In the genomic region with DNA sequence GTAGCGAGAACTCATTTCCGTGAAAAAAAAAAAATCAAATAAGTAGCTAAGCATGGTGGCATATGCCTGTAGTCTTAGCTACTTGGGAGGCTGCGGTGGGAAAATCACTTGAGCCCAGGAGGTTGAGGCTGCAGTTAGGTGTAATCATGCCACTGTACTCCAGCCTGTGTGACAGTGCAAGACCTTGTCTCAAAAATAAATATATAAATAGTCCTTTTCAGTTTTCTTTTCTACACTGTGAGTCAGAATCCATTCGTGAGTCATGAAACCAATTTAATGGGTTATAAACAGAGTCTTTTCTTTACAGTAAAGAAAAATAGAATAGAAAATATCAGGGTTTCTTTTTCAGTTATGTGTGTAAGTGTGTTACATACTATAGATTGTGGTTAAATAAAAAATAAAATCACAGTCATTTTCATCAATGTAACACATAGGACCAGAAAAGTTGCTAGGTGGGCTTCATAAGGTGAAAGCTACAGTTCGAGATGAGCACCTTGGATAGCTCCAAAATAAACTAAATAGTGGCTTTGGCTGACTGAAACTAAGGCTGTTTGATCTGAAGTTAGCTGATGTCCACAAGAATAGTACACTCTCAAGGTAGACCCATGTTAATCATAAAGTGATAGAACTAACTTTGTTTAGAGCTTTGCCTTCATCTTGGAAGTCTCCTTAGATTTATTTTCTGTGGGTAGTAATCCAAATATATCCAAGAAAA, we compare ENCODE assay signal across 20 cellular contexts.
DNase-seq lines count a peak whose midpoint lies in the region; ATAC-seq and TF ChIP-seq lines count a peak whose summit lies in the region.
"Had no signal": no experiment of that assay in that cellular context is flagged by ENCODE, and none has a peak within 500 bp of the region (broad histone marks: within the 10 kb centered on the region; RNA-seq: fewer than 3 reads in every experiment).

No MANE protein-coding gene starts in this region.

- H3K4me2 ChIP-seq in skeletal muscle satellite cell (ENCODE audit: low read length) = peak overlapping the region; percentile 60
- H3K4me2 ChIP-seq: KMS-11 had no signal

- no peaks in the 10 kb centered on the region for H3K27me3 ChIP-seq in skeletal muscle satellite cell (ENCODE audit: control insufficient read depth, insufficient read depth, low read length)
- H3K27me3 ChIP-seq: MG63, Peyer's patch had no signal

- no peak for TF ChIP-seq CTCF in progenitor cell of endocrine pancreas (IDR thresholded peaks at IDR 0.05; ENCODE audit: unreplicated experiment)

- no peaks in the 10 kb centered on the region for H3K4me1 ChIP-seq in skeletal muscle satellite cell (ENCODE audit: control insufficient read depth, insufficient read depth, low read length)
- H3K4me1 ChIP-seq: Peyer's patch had no signal

- no peak overlapping the region for H3K4me3 Mint-ChIP-seq in activated naive CD8-positive, alpha-beta T cell
- H3K4me3 Mint-ChIP-seq in activated naive CD8-positive, alpha-beta T cell treated with anti-CD3 and anti-CD28 coated beads for 36 hours = no peak overlapping the region
- H3K4me3 Mint-ChIP-seq in activated T-helper 17 cell treated with anti-CD3 and anti-CD28 coated beads, Interleukin-2, amount 50 U/mL, for 72 hours = no peak overlapping the region
- H3K4me3 Mint-ChIP-seq in progenitor cell of endocrine pancreas (ENCODE audit: low read depth) = no peak overlapping the region
- H3K4me3 Mint-ChIP-seq: HFFc6 had no signal

- H3K9ac ChIP-seq in skeletal muscle satellite cell (ENCODE audit: low read depth, low read length) = no peak overlapping the region
- H3K9ac ChIP-seq: KMS-11 had no signal

- H3K36me3 ChIP-seq in skeletal muscle satellite cell (ENCODE audit: insufficient read depth, low read length) = no peaks in the 10 kb centered on the region
- H3K36me3 ChIP-seq: MG63, Peyer's patch had no signal

- H3K4me1 Mint-ChIP-seq in activated naive CD8-positive, alpha-beta T cell (ENCODE audit: low read depth) = peaks cover 22% of the 10 kb centered on the region
- H3K4me1 Mint-ChIP-seq in activated naive CD8-positive, alpha-beta T cell treated with anti-CD3 and anti-CD28 coated beads for 36 hours = peaks cover 5% of the 10 kb centered on the region
- no peaks in the 10 kb centered on the region for H3K4me1 Mint-ChIP-seq in activated T-helper 17 cell treated with anti-CD3 and anti-CD28 coated beads, Interleukin-2, amount 50 U/mL, for 72 hours
- H3K4me1 Mint-ChIP-seq in progenitor cell of endocrine pancreas (ENCODE audit: low read depth) = no peaks in the 10 kb centered on the region

- H3K27me3 Mint-ChIP-seq in activated naive CD8-positive, alpha-beta T cell = no peaks in the 10 kb centered on the region
- peaks cover 5% of the 10 kb centered on the region for H3K27me3 Mint-ChIP-seq in activated naive CD8-positive, alpha-beta T cell treated with anti-CD3 and anti-CD28 coated beads for 36 hours
- H3K27me3 Mint-ChIP-seq in activated T-helper 17 cell treated with anti-CD3 and anti-CD28 coated beads, Interleukin-2, amount 50 U/mL, for 72 hours = peaks cover 3% of the 10 kb centered on the region
- H3K27me3 Mint-ChIP-seq in progenitor cell of endocrine pancreas = peaks cover 12% of the 10 kb centered on the region

- no peaks in the 10 kb centered on the region for H3K9me3 ChIP-seq in skeletal muscle satellite cell (replicated peaks; ENCODE audit: low read length)
- H3K9me3 ChIP-seq: MG63 had no signal

- H3K36me3 Mint-ChIP-seq in activated naive CD8-positive, alpha-beta T cell = peaks cover 2% of the 10 kb centered on the region
- H3K36me3 Mint-ChIP-seq in activated naive CD8-positive, alpha-beta T cell treated with anti-CD3 and anti-CD28 coated beads for 36 hours = no peaks in the 10 kb centered on the region
- H3K36me3 Mint-ChIP-seq in activated T-helper 17 cell treated with anti-CD3 and anti-CD28 coated beads, Interleukin-2, amount 50 U/mL, for 72 hours (ENCODE audit: low read depth) = no peaks in the 10 kb centered on the region
- no peaks in the 10 kb centered on the region for H3K36me3 Mint-ChIP-seq in progenitor cell of endocrine pancreas (ENCODE audit: insufficient read depth)

- peaks cover 4% of the 10 kb centered on the region for H3K9me3 Mint-ChIP-seq in activated naive CD8-positive, alpha-beta T cell (ENCODE audit: low read depth)
- peaks cover 9% of the 10 kb centered on the region for H3K9me3 Mint-ChIP-seq in activated naive CD8-positive, alpha-beta T cell treated with anti-CD3 and anti-CD28 coated beads for 36 hours
- peaks cover 9% of the 10 kb centered on the region for H3K9me3 Mint-ChIP-seq in activated T-helper 17 cell treated with anti-CD3 and anti-CD28 coated beads, Interleukin-2, amount 50 U/mL, for 72 hours
- H3K9me3 Mint-ChIP-seq in progenitor cell of endocrine pancreas (ENCODE audit: low read depth) = peaks cover 4% of the 10 kb centered on the region

- no peak for DNase-seq in activated naive CD8-positive, alpha-beta T cell treated with anti-CD3 and anti-CD28 coated beads for 36 hours
- peak; percentile 23 for DNase-seq in HT1080 (ENCODE audit: low read depth)
- no peak for DNase-seq in progenitor cell of endocrine pancreas (ENCODE audit: low spot score, unreplicated experiment)
- no peak for DNase-seq in stimulated activated CD4-positive, alpha-beta T cell treated with anti-CD3 and anti-CD28 coated beads, Interleukin-2, amount 100 ng/mL, for 48 hours
- DNase-seq: ACHN, COR-L47, DMS79, HFFc6, MG63, NCI-H1092, NCI-H1694, NCI-H510A treated with DMSO at 0.1 percent for 48 hours, NCI-H82, Peyer's patch, SHP77 had no signal

- H3K27ac Mint-ChIP-seq in activated naive CD8-positive, alpha-beta T cell = peak overlapping the region; percentile 77
- H3K27ac Mint-ChIP-seq in activated naive CD8-positive, alpha-beta T cell treated with anti-CD3 and anti-CD28 coated beads for 36 hours = no peak overlapping the region
- no peak overlapping the region for H3K27ac Mint-ChIP-seq in activated T-helper 17 cell treated with anti-CD3 and anti-CD28 coated beads, Interleukin-2, amount 50 U/mL, for 72 hours
- no peak overlapping the region for H3K27ac Mint-ChIP-seq in progenitor cell of endocrine pancreas
- H3K27ac Mint-ChIP-seq: HFFc6 had no signal

- no peak overlapping the region for H3K4me3 ChIP-seq in skeletal muscle satellite cell (ENCODE audit: low read length)
- H3K4me3 ChIP-seq: MG63, Peyer's patch had no signal

- ATAC-seq in activated T-helper 17 cell treated with anti-CD3 and anti-CD28 coated beads, Interleukin-2, amount 50 U/mL, for 72 hours (replicated peaks) = peak; percentile 44
- ATAC-seq: HepG2 had no signal
